Comparison of ENCODE assay signal across 8 cellular contexts in genomic region chr3:38165722-38166387, GRCh38. TPM values are rescaled to one million over a fixed set of nuclear protein-coding genes. Genes with fewer than 3 reads are reported as not detected.
DNase-seq lines count a peak whose midpoint lies in the region; ATAC-seq and TF ChIP-seq lines count a peak whose summit lies in the region.

No MANE protein-coding gene starts in this region.

- H3K27ac ChIP-seq in skin epidermis: peak overlapping the region; percentile 78 to 100 (median 97)

- H3K27me3 Mint-ChIP-seq in immature natural killer cell (ENCODE audit: low read depth in 3 of 3): peaks cover 9 to 18% (median 10%) of the 10 kb centered on the region in 3 donors

- H3K4me1 Mint-ChIP-seq in immature natural killer cell: peaks cover 36 to 50% of the 10 kb centered on the region in 2 donors

- ATAC-seq in GM21367 (IDR thresholded peaks at IDR 0.05; ENCODE audit: unreplicated experiment): no peak

- H3K9me3 Mint-ChIP-seq in immature natural killer cell: no peaks in the 10 kb centered on the region

- in situ Hi-C loops in astrocyte of the cerebellum (cut with HindIII; ENCODE audit: low sequenced_read_pairs): no loop called here

- peak overlapping the region; percentile 94 to 97 (median 96) for H3K4me3 Mint-ChIP-seq in immature natural killer cell

- H3K27ac Mint-ChIP-seq in immature natural killer cell: peak overlapping the region; percentile 88 to 100 (median 98)

- H3K4me3 ChIP-seq in astrocyte of the cerebellum (ENCODE audit: low read depth, low read length) (peak overlapping the region; percentile 88), skin epidermis (peak overlapping the region; percentile 54 to 94 (median 81))

- no peaks in the 10 kb centered on the region for H3K36me3 Mint-ChIP-seq in immature natural killer cell

- DNase-seq in NCI-H748 (lab: John Stamatoyannopoulos, UW; ENCODE audit: unreplicated experiment) (peak; percentile 60), NCI-H748 treated with DMSO at 0.1 percent for 48 hours (lab: John Stamatoyannopoulos, UW) (no peak), LHCN-M2 (ENCODE audit: low read depth) (peak; percentile 9), astrocyte of the cerebellum (ENCODE audit: low read depth) (no peak), immature natural killer cell (no peak), NOMO-1 treated with DMSO at 0.1 percent for 48 hours (lab: John Stamatoyannopoulos, UW; ENCODE audit: unreplicated experiment) (no peak)

- TF ChIP-seq CTCF in astrocyte of the cerebellum (IDR thresholded peaks at IDR 0.05; ENCODE audit: low read depth, low read length, missing control alignments): no peak

RNA-seq across cellular contexts. Expression of gene OXSR1, which starts 0.5 kb away (rescaled TPM):
- total RNA-seq in LHCN-M2 (2014; rRNA removed): 78.9 and 81.3 TPM in 2 replicates
- 43.2 TPM for polyA plus RNA-seq in LHCN-M2 (2012)
- polyA plus RNA-seq in immature natural killer cell: 10 to 100 TPM; 13.1 to 16.1 (median 13.5) TPM

RNA-seq across cellular contexts. Expression of gene MYD88, which starts 27.4 kb away (rescaled TPM):
- 9.3 and 11.4 TPM in 2 replicates for total RNA-seq in LHCN-M2 (2014; rRNA removed)
- polyA plus RNA-seq in LHCN-M2 (2012): 30.6 TPM
- 100 to 1,000 TPM in 2 of 3 donors, 10 to 100 TPM in 1; 94.0 to 205 (median 129) TPM for polyA plus RNA-seq in immature natural killer cell

RNA-seq across cellular contexts. Expression of gene ACAA1, which starts 28.9 kb away (rescaled TPM):
- total RNA-seq in LHCN-M2 (2014; rRNA removed): 16.7 and 23.4 TPM in 2 replicates
- 61.5 TPM for polyA plus RNA-seq in LHCN-M2 (2012)
- polyA plus RNA-seq in immature natural killer cell: 100 to 1,000 TPM in 1 of 3 donors, 10 to 100 TPM in 2; 74.8 to 113 (median 82.8) TPM

Comparison
In these comparisons a context has a peak if more than half of its experiments do, and no peak if none do; other contexts are left out.
1. DNase-seq: peak in NCI-H748 (single experiment) and LHCN-M2 (single experiment); none in NCI-H748 treated with DMSO at 0.1 percent for 48 hours (single experiment), astrocyte of the cerebellum (single experiment), immature natural killer cell (0 of 3) and NOMO-1 treated with DMSO at 0.1 percent for 48 hours (single experiment).